ENCODE assay signal across 24 cellular contexts in the genomic region with DNA sequence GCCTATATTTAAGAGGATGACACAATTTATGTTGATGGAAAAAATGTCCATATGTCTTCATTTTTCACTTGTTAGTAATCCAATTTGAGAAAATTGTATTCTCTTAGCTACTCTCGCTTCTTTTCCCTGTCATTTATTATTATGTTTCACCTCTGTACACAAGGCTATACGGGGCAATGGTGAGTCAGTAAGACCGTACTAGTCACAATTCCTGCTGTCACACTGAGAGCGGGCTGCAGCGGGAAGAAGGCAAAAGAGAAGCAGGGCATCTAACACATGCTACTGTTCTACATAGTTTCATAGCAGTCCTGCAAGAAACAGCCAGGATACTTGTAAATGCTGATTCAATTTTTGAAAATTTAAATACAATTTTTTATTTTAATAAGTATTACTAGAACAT. TPM values are rescaled to one million over a fixed set of nuclear protein-coding genes. Genes with fewer than 3 reads are reported as not detected.
"Had no signal": no experiment of that assay in that cellular context is flagged by ENCODE, and none has a peak within 500 bp of the region (broad histone marks: within the 10 kb centered on the region; RNA-seq: fewer than 3 reads in every experiment).

No MANE protein-coding gene starts in this region.

- H3K27me3 ChIP-seq: MG63, SJCRH30 had no signal

- H3K4me3 ChIP-seq: MG63, SJCRH30 had no signal

- H3K27ac ChIP-seq: HL-60, SJCRH30 had no signal

- FAIRE-seq: HepG2 had no signal

- DNase-seq: IMR-90, Karpas-422, KG1, MG63, NCI-H1092 treated with DMSO at 0.1 percent for 48 hours, NCI-H1436, NCI-H187, NCI-H2029, NCI-H2081 treated with DMSO at 0.1 percent for 48 hours, NCI-H2171, NCI-H226, NCI-H446, NCI-H510A, NCI-H524 treated with DMSO at 0.1 percent for 48 hours, NCI-H69, NCI-H774, SHP77 treated with DMSO at 0.1 percent for 48 hours, SJCRH30, T-helper 1 cell had no signal

RNA-seq across cellular contexts. Expression of a gene that starts 23.3 kb away (rescaled TPM):
- total RNA-seq: HepG2, HT-29, IMR-90, Right ventricle myocardium inferior, RPMI7951, SJCRH30 had no signal
- polyA plus RNA-seq: HepG2, IMR-90 had no signal
